29 cellular contexts compared by ENCODE assay signal in genomic region chr2:166329465-166329864, GRCh38. TPM values are rescaled to one million over a fixed set of nuclear protein-coding genes. Genes with fewer than 3 reads are reported as not detected.
"Had no signal": no experiment of that assay in that cellular context is flagged by ENCODE, and none has a peak within 500 bp of the region (broad histone marks: within the 10 kb centered on the region; RNA-seq: fewer than 3 reads in every experiment).

No MANE protein-coding gene starts in this region.

- FAIRE-seq: endometrium, endothelial cell of umbilical vein had no signal

- H3K36me3 ChIP-seq: adrenal gland, colonic mucosa, esophagus squamous epithelium, gastroesophageal sphincter had no signal

- H3K27me3 ChIP-seq: adrenal gland, body of pancreas, colonic mucosa, esophagus squamous epithelium, gastroesophageal sphincter had no signal

- H3K9me3 ChIP-seq: adrenal gland, body of pancreas, colonic mucosa, esophagus squamous epithelium, gastroesophageal sphincter had no signal

- DNase-seq: activated B cell treated with CpG ODN at 0.5 μM for 24 hours; activated CD4-positive, alpha-beta T cell treated with anti-CD3 and anti-CD28 coated beads for 48 hours; activated CD4-positive, alpha-beta T cell treated with anti-CD3 and anti-CD28 coated beads, Interleukin-2, amount 50 U/mL, for 1 hour; activated CD4-positive, alpha-beta T cell treated with anti-CD3 and anti-CD28 coated beads, Interleukin-2, amount 50 U/mL, for 48 hours; activated CD8-positive, alpha-beta memory T cell treated with anti-CD3 and anti-CD28 coated beads for 24 hours; activated CD8-positive, alpha-beta T cell treated with anti-CD3 and anti-CD28 coated beads for 36 hours; activated effector memory CD4-positive, alpha-beta T cell treated with Interleukin-2 at 50 U/mL for 16 hours; activated gamma-delta T cell treated with Interleukin-2 at 50 U/mL for 16 hours; activated naive CD4-positive, alpha-beta T cell treated with Interleukin-2 at 50 U/mL for 16 hours; activated naive CD8-positive, alpha-beta T cell treated with anti-CD3 and anti-CD28 coated beads for 36 hours; activated naive CD8-positive, alpha-beta T cell treated with anti-CD3 and anti-CD28 coated beads, Interleukin-2, amount 50 U/mL, for 24 hours; activated T-cell treated with anti-CD3 and anti-CD28 coated beads, Interleukin-2, amount 50 U/mL, for 4 hours; adrenal gland; amygdala; aorta; body of pancreas; caudate nucleus; colonic mucosa; effector CD8-positive, alpha-beta T cell; esophagus squamous epithelium; foreskin melanocyte; T-helper 2 cell had no signal

- ATAC-seq: activated CD4-positive, CD25-positive, alpha-beta regulatory T cell treated with anti-CD3 and anti-CD28 coated beads, Interleukin-2, amount 50 U/mL, for 24 hours; activated CD8-positive, alpha-beta T cell treated with anti-CD3 and anti-CD28 coated beads for 36 hours; activated naive CD8-positive, alpha-beta T cell treated with anti-CD3 and anti-CD28 coated beads, Interleukin-2, amount 50 U/mL, for 24 hours; activated T-cell treated with anti-CD3 and anti-CD28 coated beads, Interleukin-2, amount 50 U/mL, for 4 hours; activated T-helper 17 cell treated with anti-CD3 and anti-CD28 coated beads, Interleukin-2, amount 50 U/mL, for 72 hours; body of pancreas; gastroesophageal sphincter had no signal

- H3K4me1 ChIP-seq: adrenal gland, colonic mucosa, esophagus squamous epithelium, gastroesophageal sphincter had no signal

- H3K4me3 ChIP-seq: adrenal gland, body of pancreas, colonic mucosa, esophagus squamous epithelium, gastroesophageal sphincter had no signal

- H3K27ac ChIP-seq: adrenal gland, body of pancreas, colonic mucosa, epithelial cell of prostate, esophagus squamous epithelium, gastroesophageal sphincter, VCaP had no signal

RNA-seq across cellular contexts. Expression of gene SCN9A, which starts 46.3 kb away (rescaled TPM):
- total RNA-seq: activated B cell treated with CpG ODN at 0.5 μM for 24 hours; activated CD8-positive, alpha-beta T cell treated with anti-CD3 and anti-CD28 coated beads for 36 hours; activated naive CD8-positive, alpha-beta T cell treated with anti-CD3 and anti-CD28 coated beads for 36 hours; activated T-helper 17 cell treated with anti-CD3 and anti-CD28 coated beads, Interleukin-2, amount 50 U/mL, for 72 hours had no signal
